8 cellular contexts compared by ENCODE assay signal in the genomic region with DNA sequence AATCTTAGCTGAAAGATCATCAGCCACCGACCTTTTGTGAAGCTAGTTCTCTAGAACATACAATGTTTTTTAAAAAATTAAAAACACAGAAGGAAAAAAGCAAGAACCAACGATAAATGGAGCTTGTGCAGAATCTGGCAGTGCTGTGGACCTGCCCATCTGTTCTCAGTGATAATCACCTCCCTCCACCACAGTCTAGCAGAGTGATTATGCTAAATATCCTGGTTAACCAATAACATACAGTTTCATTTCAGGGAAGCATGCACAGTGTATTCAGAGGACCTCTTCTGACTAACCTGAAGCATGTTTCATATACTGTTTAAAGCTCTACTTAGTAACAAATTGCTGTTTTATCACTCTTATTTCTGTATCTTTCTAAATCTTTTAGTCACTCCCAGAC.
DNase-seq lines count a peak whose midpoint lies in the region; ATAC-seq lines count a peak whose summit lies in the region.

No MANE protein-coding gene starts in this region.

- peak overlapping the region; percentile 28 for H3K27ac ChIP-seq in caudate nucleus (ENCODE audit: low read depth, low read length)

- peak; percentile 67 for ATAC-seq in GM21737 (IDR thresholded peaks at IDR 0.05; ENCODE audit: unreplicated experiment)

- DNase-seq in COR-L47 (lab: John Stamatoyannopoulos, UW): peak; percentile 77
- peak; percentile 65 for DNase-seq in NCI-H1436 treated with DMSO at 0.1 percent for 48 hours (lab: John Stamatoyannopoulos, UW)
- peak in 7 of 61 donors; percentile 0 to 27 (median 10) for DNase-seq in caudate nucleus (lab: John Stamatoyannopoulos, UW)
- no peak for DNase-seq in activated CD4-positive, alpha-beta T cell treated with anti-CD3 and anti-CD28 coated beads, Interleukin-2, amount 50 U/mL, for 4 hours
- DNase-seq in stimulated activated naive CD4-positive, alpha-beta T cell (lab: John Stamatoyannopoulos, UW): no peak
- DNase-seq in NCI-H2029 treated with DMSO at 0.1 percent for 48 hours (lab: John Stamatoyannopoulos, UW): no peak
- no peak for DNase-seq in NOMO-1 treated with dmso at 0.1 percent for 144 hours (lab: John Stamatoyannopoulos, UW; ENCODE audit: unreplicated experiment)

Comparison
In these comparisons a context has a peak if more than half of its experiments do, and no peak if none do; other contexts are left out.
1. DNase-seq: peak in COR-L47 (single experiment) and NCI-H1436 treated with DMSO at 0.1 percent for 48 hours (single experiment); none in activated CD4-positive, alpha-beta T cell treated with anti-CD3 and anti-CD28 coated beads, Interleukin-2, amount 50 U/mL, for 4 hours (0 of 2), stimulated activated naive CD4-positive, alpha-beta T cell (0 of 6), NCI-H2029 treated with DMSO at 0.1 percent for 48 hours (single experiment) and NOMO-1 treated with dmso at 0.1 percent for 144 hours (single experiment).